Comparison of ENCODE assay signal across 22 cellular contexts in genomic region chr10:32738958-32739357, GRCh38.
A peak's percentile ranks its signal among the peaks of the same experiment; 100 is the strongest.
DNase-seq lines count a peak whose midpoint lies in the region; FAIRE-seq and TF ChIP-seq lines count a peak whose summit lies in the region.
"Had no signal": no experiment of that assay in that cellular context is flagged by ENCODE, and none has a peak within 500 bp of the region (broad histone marks: within the 10 kb centered on the region; RNA-seq: fewer than 3 reads in every experiment).

No MANE protein-coding gene starts in this region.

- no peak overlapping the region for H3K27ac ChIP-seq in HEK293 (ENCODE audit: extremely low read depth, low read depth, low read length)
- H3K27ac ChIP-seq: 22Rv1, BLaER1 had no signal

- CTCF ChIA-PET in HEK293 (lab: Yijun Ruan, JAX), result no interaction called here

- H3K4me3 ChIP-seq in HEK293 (ENCODE audit: low read depth, low read length), result no peak overlapping the region
- H3K4me3 ChIP-seq: BLaER1, GM12878 had no signal

- FAIRE-seq in A204.1 (lab: Jason Lieb, UNC) (peak; percentile 3), endometrium (lab: Jason Lieb, UNC) (peak; percentile 55)
- FAIRE-seq: GM12878, GM12892, GM18507 had no signal

- no peaks in the 10 kb centered on the region for H3K4me1 ChIP-seq in HEK293 (ENCODE audit: control insufficient read depth, insufficient read depth, low read length)
- H3K4me1 ChIP-seq: BE2C, BLaER1 had no signal

- H3K36me3 ChIP-seq in HEK293 (ENCODE audit: control insufficient read depth in 2 of 2, insufficient read depth in 1 of 2, low read length in 2 of 2), result no peaks in the 10 kb centered on the region
- H3K36me3 ChIP-seq: BE2C, BLaER1 had no signal

- DNase-seq in DMS79 treated with DMSO at 0.1 percent for 48 hours (lab: John Stamatoyannopoulos, UW), result no peak
- DNase-seq in effector CD4-positive, alpha-beta T cell, result no peak
- DNase-seq: ACHN; BE2C; C1 segment of cervical spinal cord; CD4-positive, alpha-beta memory T cell; CD4-positive, CD25-positive, alpha-beta regulatory T cell; CD8-positive, alpha-beta memory T cell; COR-L47; DMS 273 treated with DMSO at 0.1 percent for 48 hours; DMS153; DMS53; DMS79; GDM1 had no signal

- POLR2A ChIA-PET in HEK293 (lab: Yijun Ruan, JAX), result no interaction called here

- no peaks in the 10 kb centered on the region for H3K9me3 ChIP-seq in HEK293 (ENCODE audit: control insufficient read depth, insufficient read depth, low read depth, low read length)
- H3K9me3 ChIP-seq: BE2C, BLaER1 had no signal

- no peak for TF ChIP-seq CTCF in HEK293 (tag by site-specific recombination; IDR thresholded peaks at IDR 0.05)

TF ChIP-seq in HEK293, 187 proteins besides CTCF, POLR2A, EP300 and RAD21:
- TF ChIP-seq ZNF843 (tag by site-specific recombination; IDR thresholded peaks at IDR 0.05) (no peak), ZBTB44 (tag by site-specific recombination; IDR thresholded peaks at IDR 0.05) (no peak), ZNF558 (tag by site-specific recombination; IDR thresholded peaks at IDR 0.05) (peak; percentile 94), YY2 (tag by site-specific recombination; IDR thresholded peaks at IDR 0.05) (no peak), ZBTB26 (tag by site-specific recombination; optimal IDR thresholded peaks at IDR 0.05) (no peak), ZFHX2 (tag by site-specific recombination; conservative IDR thresholded peaks at IDR 0.05) (no peak)
